1 cellular context compared by ENCODE assay signal in genomic region chr20:1188347-1188746, GRCh38.
TF ChIP-seq lines count a peak whose summit lies in the region.

No MANE protein-coding gene starts in this region.

TF ChIP-seq in K562, 482 proteins besides CTCF, POLR2A, EP300 and RAD21 (continued from another document and continues in another):
- peak in 1 of 2 experiments; percentile 31; a peak in 1 of 4 replicates for TF ChIP-seq BCLAF1 (IDR thresholded peaks at IDR 0.05; ENCODE audit: borderline replicate concordance in 1 of 2, control insufficient read depth in 1 of 2, low read depth in 2 of 2, low read length in 1 of 2)
- no peak for TF ChIP-seq THAP12 (CRISPR knock-in tag; IDR thresholded peaks at IDR 0.05)
- 0 out of 2 replicates have a peak, but pooled peaks have one; percentile 9 for TF ChIP-seq ZNF316 (IDR thresholded peaks at IDR 0.05)
- no peak for TF ChIP-seq RFX7 (CRISPR knock-in tag; IDR thresholded peaks at IDR 0.05)
- no peak for TF ChIP-seq TAF1 (IDR thresholded peaks at IDR 0.05; ENCODE audit: control insufficient read depth, extremely low read depth, insufficient read depth, low read length, severe bottlenecking)
- no peak for TF ChIP-seq CLOCK (CRISPR knock-in tag; IDR thresholded peaks at IDR 0.05; ENCODE audit: borderline replicate concordance)
- TF ChIP-seq ZNF644 (tag; IDR thresholded peaks at IDR 0.05; ENCODE audit: low read depth) = no peak
- TF ChIP-seq KLF10 (CRISPR knock-in tag; IDR thresholded peaks at IDR 0.05) = no peak
- TF ChIP-seq ZNF436 (CRISPR knock-in tag; IDR thresholded peaks at IDR 0.05) = no peak
- peak; percentile 86; the same call in 1 of the 2 replicates for TF ChIP-seq THRB (CRISPR knock-in tag; conservative IDR thresholded peaks at IDR 0.05)
- TF ChIP-seq RNF219 (CRISPR knock-in tag; IDR thresholded peaks at IDR 0.05) = no peak
- no peak for TF ChIP-seq KDM1A (IDR thresholded peaks at IDR 0.05)
- no peak for TF ChIP-seq ASH1L (IDR thresholded peaks at IDR 0.05; ENCODE audit: borderline replicate concordance, low read depth, partially characterized antibody)
- no peak for TF ChIP-seq ZNF518B (CRISPR knock-in tag; IDR thresholded peaks at IDR 0.05)
- no peak for TF ChIP-seq PYGO2 (tag; IDR thresholded peaks at IDR 0.05)
- TF ChIP-seq SMAD2 (IDR thresholded peaks at IDR 0.05; ENCODE audit: low read depth, low read length) = no peak
- TF ChIP-seq THRAP3 (IDR thresholded peaks at IDR 0.05; ENCODE audit: borderline replicate concordance) = peak; percentile 95
- TF ChIP-seq ELF4 (CRISPR knock-in tag; IDR thresholded peaks at IDR 0.05) = peak; percentile 68; the same call in 1 of the 2 replicates
- peak; percentile 72; the same call in 1 of the 2 replicates for TF ChIP-seq MIER1 (IDR thresholded peaks at IDR 0.05; ENCODE audit: low read depth)
- peak; percentile 80 for TF ChIP-seq EHMT2 (IDR thresholded peaks at IDR 0.05)
- TF ChIP-seq ETS1 (conservative IDR thresholded peaks at IDR 0.05; ENCODE audit: control insufficient read depth, low read depth, low read length) = no peak
- TF ChIP-seq YY1 (IDR thresholded peaks at IDR 0.05; ENCODE audit: borderline replicate concordance in 1 of 3, control insufficient read depth in 1 of 3, extremely low read depth in 1 of 3, insufficient read depth in 3 of 3, insufficient read length in 1 of 3, insufficient replicate concordance in 2 of 3, low read depth in 1 of 3, low read length in 2 of 3) = no peak
- no peak for TF ChIP-seq MLX (CRISPR knock-in tag; conservative IDR thresholded peaks at IDR 0.05)
- TF ChIP-seq MCM7 (IDR thresholded peaks at IDR 0.05) = peak in 1 of 2 experiments; percentile 70; a peak in 1 of 4 replicates
- TF ChIP-seq ZEB2 (IDR thresholded peaks at IDR 0.05) = no peak
- no peak for TF ChIP-seq HES1 (IDR thresholded peaks at IDR 0.05; ENCODE audit: low read depth)
- TF ChIP-seq DIDO1 (tag; IDR thresholded peaks at IDR 0.05; ENCODE audit: low read depth) = 0 out of 2 replicates have a peak, but pooled peaks have one; percentile 43
- no peak for TF ChIP-seq TFE3 (CRISPR knock-in tag; IDR thresholded peaks at IDR 0.05)
- TF ChIP-seq HLTF (IDR thresholded peaks at IDR 0.05) = peak; percentile 91
- no peak for TF ChIP-seq NR4A1 (CRISPR knock-in tag; IDR thresholded peaks at IDR 0.05)
- TF ChIP-seq NR4A1 (tag; IDR thresholded peaks at IDR 0.05) = no peak
- no peak for TF ChIP-seq RBM34 (IDR thresholded peaks at IDR 0.05; ENCODE audit: borderline replicate concordance, insufficient read depth, low read length)
